ENCODE assay signal across 40 cellular contexts in genomic region chr11:61547246-61547645, GRCh38. TPM values are rescaled to one million over a fixed set of nuclear protein-coding genes. Genes with fewer than 3 reads are reported as not detected.
"Had no signal": no experiment of that assay in that cellular context is flagged by ENCODE, and none has a peak within 500 bp of the region (broad histone marks: within the 10 kb centered on the region; RNA-seq: fewer than 3 reads in every experiment).

No MANE protein-coding gene starts in this region.

- H3K27ac ChIP-seq: adrenal gland, ascending aorta, body of pancreas, brain microvascular endothelial cell, breast epithelium, cardiac muscle cell had no signal

- H3K4me3 Mint-ChIP-seq: activated naive CD4-positive, alpha-beta T cell treated with anti-CD3 and anti-CD28 coated beads for 36 hours; activated naive CD4-positive, alpha-beta T cell treated with anti-CD3 and anti-CD28 coated beads, Interleukin-2, amount 10 ng/mL, durations not matched to agents 7 days and 5 days; activated naive CD4-positive, alpha-beta T cell treated with anti-CD3 and anti-CD28 coated beads, Interleukin-2, amount 50 U/mL, for 24 hours; activated naive CD8-positive, alpha-beta T cell; activated naive CD8-positive, alpha-beta T cell treated with anti-CD3 and anti-CD28 coated beads for 36 hours; activated naive CD8-positive, alpha-beta T cell treated with anti-CD3 and anti-CD28 coated beads, Interleukin-2, amount 10 ng/mL, durations not matched to agents 7 days and 5 days; activated naive CD8-positive, alpha-beta T cell treated with anti-CD3 and anti-CD28 coated beads, Interleukin-2, amount 50 U/mL, for 24 hours; activated T-cell treated with anti-CD3 and anti-CD28 coated beads, Interleukin-2, amount 50 U/mL, for 24 hours; activated T-cell treated with anti-CD3 and anti-CD28 coated beads, Interleukin-2, amount 50 U/mL, for 4 hours; activated T-cell treated with anti-CD3 and anti-CD28 coated beads, Interleukin-2, amount 50 U/mL, for 72 hours; activated T-helper 1 cell treated with anti-CD3 and anti-CD28 coated beads, Interleukin-12 subunit alpha, Interleukin-12 subunit beta, Interleukin-2, Interleukin-4 antibody, amounts not matched to agents 30 ng/mL and 10 ng/mL and 1 ng/mL, durations not matched to agents 14 hours and 24 hours and 36 hours; activated T-helper 17 cell treated with anti-CD3 and anti-CD28 coated beads, Interleukin-2, amount 50 U/mL, for 72 hours; brain; central memory CD8-positive, alpha-beta T cell had no signal

- H3K4me1 ChIP-seq: adrenal gland, ascending aorta, breast epithelium had no signal

- H3K36me3 ChIP-seq: adrenal gland, ascending aorta, brain microvascular endothelial cell, breast epithelium, cardiac muscle cell had no signal

- H3K4me3 ChIP-seq: adrenal gland, ascending aorta, body of pancreas, breast epithelium, cardiac muscle cell had no signal

- H3K9me3 ChIP-seq: adrenal gland, ascending aorta, body of pancreas, breast epithelium had no signal

- H3K36me3 Mint-ChIP-seq: activated naive CD4-positive, alpha-beta T cell treated with anti-CD3 and anti-CD28 coated beads, Interleukin-2, amount 10 ng/mL, durations not matched to agents 7 days and 5 days; activated naive CD4-positive, alpha-beta T cell treated with anti-CD3 and anti-CD28 coated beads, Interleukin-2, amount 50 U/mL, for 24 hours; activated naive CD4-positive, alpha-beta T cell treated with anti-CD3 and anti-CD28 coated beads, Interleukin-2, amount 50 U/mL, for 72 hours; activated naive CD8-positive, alpha-beta T cell; activated naive CD8-positive, alpha-beta T cell treated with anti-CD3 and anti-CD28 coated beads, Interleukin-2, amount 10 ng/mL, durations not matched to agents 7 days and 5 days had no signal

- H3K27ac Mint-ChIP-seq: activated naive CD4-positive, alpha-beta T cell treated with anti-CD3 and anti-CD28 coated beads for 36 hours; activated naive CD4-positive, alpha-beta T cell treated with anti-CD3 and anti-CD28 coated beads, Interleukin-2, amount 50 U/mL, for 24 hours; activated naive CD4-positive, alpha-beta T cell treated with anti-CD3 and anti-CD28 coated beads, Interleukin-2, amount 50 U/mL, for 72 hours; activated naive CD8-positive, alpha-beta T cell; activated naive CD8-positive, alpha-beta T cell treated with anti-CD3 and anti-CD28 coated beads for 36 hours; activated naive CD8-positive, alpha-beta T cell treated with anti-CD3 and anti-CD28 coated beads, Interleukin-2, amount 10 ng/mL, durations not matched to agents 7 days and 5 days; activated naive CD8-positive, alpha-beta T cell treated with anti-CD3 and anti-CD28 coated beads, Interleukin-2, amount 50 U/mL, for 24 hours; activated T-cell treated with anti-CD3 and anti-CD28 coated beads, Interleukin-2, amount 50 U/mL, for 24 hours; activated T-cell treated with anti-CD3 and anti-CD28 coated beads, Interleukin-2, amount 50 U/mL, for 72 hours; activated T-helper 1 cell treated with anti-CD3 and anti-CD28 coated beads, Interleukin-12 subunit alpha, Interleukin-12 subunit beta, Interleukin-2, Interleukin-4 antibody, amounts not matched to agents 30 ng/mL and 10 ng/mL and 1 ng/mL, durations not matched to agents 14 hours and 24 hours and 36 hours; activated T-helper 17 cell treated with anti-CD3 and anti-CD28 coated beads, Interleukin-2, amount 50 U/mL, for 72 hours; activated T-helper 2 cell treated with anti-CD3 and anti-CD28 coated beads, Interferon-gamma antibody, Interleukin-2, Interleukin-4, amounts not matched to agents 10 μg/mL and 5 μg/mL and 100 μg/mL, durations not matched to agents 14 hours and 24 hours and 36 hours had no signal

- DNase-seq: activated effector memory CD4-positive, alpha-beta T cell treated with anti-CD3 and anti-CD28 coated beads, Interleukin-2, amount 50 U/mL, for 16 hours; activated effector memory CD4-positive, alpha-beta T cell treated with Interleukin-2 at 50 U/mL for 16 hours; activated gamma-delta T cell; activated gamma-delta T cell treated with Interleukin-2 at 50 U/mL for 16 hours; activated naive CD4-positive, alpha-beta T cell; activated naive CD4-positive, alpha-beta T cell treated with anti-CD3 and anti-CD28 coated beads for 36 hours; activated naive CD4-positive, alpha-beta T cell treated with anti-CD3 and anti-CD28 coated beads, Interleukin-2, amount 10 ng/mL, durations not matched to agents 7 days and 5 days; activated naive CD4-positive, alpha-beta T cell treated with anti-CD3 and anti-CD28 coated beads, Interleukin-2, amount 50 U/mL, for 16 hours; activated naive CD4-positive, alpha-beta T cell treated with Interleukin-2 at 50 U/mL for 16 hours; activated naive CD8-positive, alpha-beta T cell treated with anti-CD3 and anti-CD28 coated beads for 36 hours; activated naive CD8-positive, alpha-beta T cell treated with anti-CD3 and anti-CD28 coated beads, Interleukin-2, amount 10 ng/mL, durations not matched to agents 7 days and 5 days; activated T-cell treated with anti-CD3 and anti-CD28 coated beads for 4 hours; activated T-cell treated with anti-CD3 and anti-CD28 coated beads, Interleukin-2, amount 50 U/mL, for 1 hour; activated T-cell treated with anti-CD3 and anti-CD28 coated beads, Interleukin-2, amount 50 U/mL, for 24 hours; activated T-cell treated with anti-CD3 and anti-CD28 coated beads, Interleukin-2, amount 50 U/mL, for 4 hours; activated T-cell treated with anti-CD3 and anti-CD28 coated beads, Interleukin-2, amount 50 U/mL, for 72 hours; adrenal gland; amniotic stem cell; amygdala; anterior cingulate cortex; aorta; body of pancreas; brain microvascular endothelial cell; caudate nucleus; central memory CD4-positive, alpha-beta T cell; cerebellar nuclear complex had no signal

- FAIRE-seq: astrocyte, bronchial epithelial cell had no signal

- H3K27me3 ChIP-seq: ascending aorta, body of pancreas, breast epithelium, cardiac muscle cell had no signal

- H3K4me1 Mint-ChIP-seq: activated naive CD4-positive, alpha-beta T cell treated with anti-CD3 and anti-CD28 coated beads, Interleukin-2, amount 10 ng/mL, durations not matched to agents 7 days and 5 days; activated naive CD4-positive, alpha-beta T cell treated with anti-CD3 and anti-CD28 coated beads, Interleukin-2, amount 50 U/mL, for 24 hours; activated naive CD8-positive, alpha-beta T cell treated with anti-CD3 and anti-CD28 coated beads for 36 hours; activated naive CD8-positive, alpha-beta T cell treated with anti-CD3 and anti-CD28 coated beads, Interleukin-2, amount 50 U/mL, for 24 hours; activated T-helper 17 cell treated with anti-CD3 and anti-CD28 coated beads, Interleukin-2, amount 50 U/mL, for 72 hours had no signal

- H3K9me3 Mint-ChIP-seq: activated naive CD4-positive, alpha-beta T cell treated with anti-CD3 and anti-CD28 coated beads for 36 hours; activated naive CD4-positive, alpha-beta T cell treated with anti-CD3 and anti-CD28 coated beads, Interleukin-2, amount 10 ng/mL, durations not matched to agents 7 days and 5 days; activated naive CD4-positive, alpha-beta T cell treated with anti-CD3 and anti-CD28 coated beads, Interleukin-2, amount 50 U/mL, for 24 hours; activated naive CD4-positive, alpha-beta T cell treated with anti-CD3 and anti-CD28 coated beads, Interleukin-2, amount 50 U/mL, for 72 hours; activated naive CD8-positive, alpha-beta T cell treated with anti-CD3 and anti-CD28 coated beads for 36 hours; activated naive CD8-positive, alpha-beta T cell treated with anti-CD3 and anti-CD28 coated beads, Interleukin-2, amount 10 ng/mL, durations not matched to agents 7 days and 5 days; activated naive CD8-positive, alpha-beta T cell treated with anti-CD3 and anti-CD28 coated beads, Interleukin-2, amount 50 U/mL, for 24 hours; activated T-cell treated with anti-CD3 and anti-CD28 coated beads, Interleukin-2, amount 50 U/mL, for 24 hours; activated T-cell treated with anti-CD3 and anti-CD28 coated beads, Interleukin-2, amount 50 U/mL, for 4 hours; activated T-cell treated with anti-CD3 and anti-CD28 coated beads, Interleukin-2, amount 50 U/mL, for 72 hours; activated T-helper 1 cell treated with anti-CD3 and anti-CD28 coated beads, Interleukin-12 subunit alpha, Interleukin-12 subunit beta, Interleukin-2, Interleukin-4 antibody, amounts not matched to agents 30 ng/mL and 10 ng/mL and 1 ng/mL, durations not matched to agents 14 hours and 24 hours and 36 hours; activated T-helper 17 cell treated with anti-CD3 and anti-CD28 coated beads, Interleukin-2, amount 50 U/mL, for 72 hours; activated T-helper 2 cell treated with anti-CD3 and anti-CD28 coated beads, Interferon-gamma antibody, Interleukin-2, Interleukin-4, amounts not matched to agents 10 μg/mL and 5 μg/mL and 100 μg/mL, durations not matched to agents 14 hours and 24 hours and 36 hours; brain; central memory CD8-positive, alpha-beta T cell had no signal

RNA-seq across cellular contexts. Expression of gene SYT7, which starts 33.6 kb away (rescaled TPM):
- total RNA-seq: activated naive CD4-positive, alpha-beta T cell treated with anti-CD3 and anti-CD28 coated beads for 36 hours; activated naive CD4-positive, alpha-beta T cell treated with anti-CD3 and anti-CD28 coated beads, Interleukin-2, amount 50 U/mL, for 72 hours; activated naive CD8-positive, alpha-beta T cell treated with anti-CD3 and anti-CD28 coated beads for 36 hours; activated naive CD8-positive, alpha-beta T cell treated with anti-CD3 and anti-CD28 coated beads, Interleukin-2, amount 10 ng/mL, durations not matched to agents 7 days and 5 days; activated T-cell treated with anti-CD3 and anti-CD28 coated beads, Interleukin-2, amount 50 U/mL, for 72 hours had no signal

RNA-seq across cellular contexts. Expression of gene LRRC10B, which starts 38.7 kb away (rescaled TPM):
- total RNA-seq: activated naive CD4-positive, alpha-beta T cell treated with anti-CD3 and anti-CD28 coated beads for 36 hours; activated naive CD4-positive, alpha-beta T cell treated with anti-CD3 and anti-CD28 coated beads, Interleukin-2, amount 50 U/mL, for 72 hours; activated naive CD8-positive, alpha-beta T cell treated with anti-CD3 and anti-CD28 coated beads for 36 hours; activated naive CD8-positive, alpha-beta T cell treated with anti-CD3 and anti-CD28 coated beads, Interleukin-2, amount 10 ng/mL, durations not matched to agents 7 days and 5 days; activated T-cell treated with anti-CD3 and anti-CD28 coated beads, Interleukin-2, amount 50 U/mL, for 4 hours; activated T-cell treated with anti-CD3 and anti-CD28 coated beads, Interleukin-2, amount 50 U/mL, for 72 hours; activated T-helper 1 cell treated with anti-CD3 and anti-CD28 coated beads, Interleukin-12 subunit alpha, Interleukin-12 subunit beta, Interleukin-2, Interleukin-4 antibody, amounts not matched to agents 30 ng/mL and 10 ng/mL and 1 ng/mL, durations not matched to agents 14 hours and 24 hours and 36 hours; activated T-helper 17 cell treated with anti-CD3 and anti-CD28 coated beads, Interleukin-2, amount 50 U/mL, for 72 hours; bronchial epithelial cell had no signal
